Comparison of ENCODE assay signal across 8 cellular contexts in the genomic region with DNA sequence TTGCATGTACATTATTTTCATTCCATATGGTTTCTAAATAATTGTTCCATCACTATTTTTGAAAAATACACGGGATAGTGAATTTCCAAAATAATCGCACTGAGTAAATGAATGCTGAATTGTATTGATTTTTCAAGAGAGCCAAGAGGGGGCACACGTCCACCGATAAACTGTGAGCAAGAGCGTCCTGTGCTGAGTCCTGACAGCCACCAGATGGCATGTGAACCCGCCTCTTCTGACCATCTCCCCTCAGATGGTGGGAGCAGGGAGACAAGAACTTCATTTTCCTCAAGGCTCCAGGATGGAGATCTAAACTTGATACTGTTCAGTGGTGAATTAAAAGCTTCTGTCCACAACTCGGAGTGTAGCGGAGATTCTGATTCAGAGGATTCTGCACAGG. TPM values are rescaled to one million over a fixed set of nuclear protein-coding genes. Genes with fewer than 3 reads are reported as not detected.
DNase-seq lines count a peak whose midpoint lies in the region; ATAC-seq, FAIRE-seq and TF ChIP-seq lines count a peak whose summit lies in the region.

No MANE protein-coding gene starts in this region.

- H3K9me1 ChIP-seq in endothelial cell of umbilical vein (replicated peaks; ENCODE audit: control insufficient read depth, extremely low read depth, insufficient read depth, low read length) = no peaks in the 10 kb centered on the region

- no peak overlapping the region for H3K27ac Mint-ChIP-seq in natural killer cell
- H3K27ac Mint-ChIP-seq in natural killer cell treated with Interleukin-12 subunit alpha and Interleukin-12 subunit beta and Interleukin-15 and Interleukin-18, amount 100 ng/mL, for 72 hours = no peak overlapping the region
- H3K27ac Mint-ChIP-seq in stimulated activated naive B cell treated with anti-CD40 and anti-IgM and Interleukin-4, amounts not matched to agents 10 μg/mL and 1 μg/mL and 100 μg/mL, for 72 hours = no peak overlapping the region

- no peaks in the 10 kb centered on the region for H3K4me1 ChIP-seq in endothelial cell of umbilical vein (ENCODE audit: control insufficient read depth, extremely low read depth, insufficient read depth, low read length)

- no peaks in the 10 kb centered on the region for H3K79me2 ChIP-seq in endothelial cell of umbilical vein (ENCODE audit: control insufficient read depth, insufficient read depth, low read length)

- H2AFZ ChIP-seq in endothelial cell of umbilical vein (ENCODE audit: low read depth, low read length) = no peak overlapping the region

- H3K36me3 Mint-ChIP-seq in natural killer cell = no peaks in the 10 kb centered on the region
- H3K36me3 Mint-ChIP-seq in natural killer cell treated with Interleukin-12 subunit alpha and Interleukin-12 subunit beta and Interleukin-15 and Interleukin-18, amount 100 ng/mL, for 72 hours = peaks cover 6% of the 10 kb centered on the region
- peaks cover 1 to 7% of the 10 kb centered on the region in 2 donors for H3K36me3 Mint-ChIP-seq in stimulated activated naive B cell treated with anti-CD40 and anti-IgM and Interleukin-4, amounts not matched to agents 10 μg/mL and 1 μg/mL and 100 μg/mL, for 72 hours

- no peak overlapping the region for H3K4me2 ChIP-seq in endothelial cell of umbilical vein (ENCODE audit: insufficient read depth, low read length)

- no peak overlapping the region for H3K9ac ChIP-seq in endothelial cell of umbilical vein (replicated peaks; ENCODE audit: extremely low read depth, insufficient read depth, low read length)

- FAIRE-seq in endothelial cell of umbilical vein (lab: Jason Lieb, UNC) = no peak

- CTCF ChIA-PET in endothelial cell of umbilical vein (lab: Charles Lee) = no interaction called here

- no TSS peak for BruUV-seq in endothelial cell of umbilical vein (replicated peaks; lab: Mats Ljungman, UMichigan)

- TF ChIP-seq POLR2A in endothelial cell of umbilical vein (IDR thresholded peaks at IDR 0.05; ENCODE audit: low read depth, low read length) = no peak

- H3K4me3 Mint-ChIP-seq in natural killer cell = no peak overlapping the region
- no peak overlapping the region for H3K4me3 Mint-ChIP-seq in natural killer cell treated with Interleukin-12 subunit alpha and Interleukin-12 subunit beta and Interleukin-15 and Interleukin-18, amount 100 ng/mL, for 72 hours
- no peak overlapping the region for H3K4me3 Mint-ChIP-seq in stimulated activated naive B cell treated with anti-CD40 and anti-IgM and Interleukin-4, amounts not matched to agents 10 μg/mL and 1 μg/mL and 100 μg/mL, for 72 hours

- H3K36me3 ChIP-seq in endothelial cell of umbilical vein (ENCODE audit: control insufficient read depth in 2 of 2, extremely low read depth in 1 of 2, insufficient read depth in 2 of 2, low read length in 2 of 2) = no peaks in the 10 kb centered on the region

- peaks cover 0 to 4% of the 10 kb centered on the region in 2 donors for H3K4me1 Mint-ChIP-seq in natural killer cell
- H3K4me1 Mint-ChIP-seq in natural killer cell treated with Interleukin-12 subunit alpha and Interleukin-12 subunit beta and Interleukin-15 and Interleukin-18, amount 100 ng/mL, for 72 hours (ENCODE audit: low read depth in 2 of 2) = peaks cover 6 to 7% of the 10 kb centered on the region in 2 donors
- peaks cover 0 to 9% of the 10 kb centered on the region in 2 donors for H3K4me1 Mint-ChIP-seq in stimulated activated naive B cell treated with anti-CD40 and anti-IgM and Interleukin-4, amounts not matched to agents 10 μg/mL and 1 μg/mL and 100 μg/mL, for 72 hours

- H3K9me3 Mint-ChIP-seq in natural killer cell = peaks cover 4 to 16% of the 10 kb centered on the region in 2 donors
- peaks cover 16% of the 10 kb centered on the region for H3K9me3 Mint-ChIP-seq in natural killer cell treated with Interleukin-12 subunit alpha and Interleukin-12 subunit beta and Interleukin-15 and Interleukin-18, amount 100 ng/mL, for 72 hours
- peaks cover 16 to 20% of the 10 kb centered on the region in 2 donors for H3K9me3 Mint-ChIP-seq in stimulated activated naive B cell treated with anti-CD40 and anti-IgM and Interleukin-4, amounts not matched to agents 10 μg/mL and 1 μg/mL and 100 μg/mL, for 72 hours

- H3K9me3 ChIP-seq in endothelial cell of umbilical vein (replicated peaks; ENCODE audit: control insufficient read depth, insufficient read depth, low read length) = no peaks in the 10 kb centered on the region

- H4K20me1 ChIP-seq in endothelial cell of umbilical vein (replicated peaks; ENCODE audit: control insufficient read depth, extremely low read depth, insufficient read depth, low read length) = no peaks in the 10 kb centered on the region

- H3K27me3 ChIP-seq in endothelial cell of umbilical vein (ENCODE audit: control insufficient read depth in 2 of 2, insufficient read depth in 2 of 2, low read length in 2 of 2) = no peaks in the 10 kb centered on the region

- TF ChIP-seq CTCF in natural killer cell (IDR thresholded peaks at IDR 0.05) = no peak
- TF ChIP-seq CTCF in endothelial cell of umbilical vein (IDR thresholded peaks at IDR 0.05; ENCODE audit: extremely low read depth in 1 of 2, insufficient read depth in 1 of 2, low read depth in 1 of 2, low read length in 2 of 2) = peak; percentile 24 to 25

- ATAC-seq in natural killer cell (peak in 2 of 3 donors; percentile 52 to 57), SK-N-SH treated with all-trans-retinoic acid at 6 μM for 48 hours (peak; percentile 99), GM21717 (IDR thresholded peaks at IDR 0.05; ENCODE audit: unreplicated experiment) (no peak)
- no peak for ATAC-seq in natural killer cell treated with Interleukin-12 subunit alpha and Interleukin-12 subunit beta and Interleukin-15 and Interleukin-18, amount 100 ng/mL, for 72 hours
- peak; percentile 76 to 79 for ATAC-seq in stimulated activated naive B cell treated with anti-CD40 and anti-IgM and Interleukin-4, amounts not matched to agents 10 μg/mL and 1 μg/mL and 100 μg/mL, for 72 hours (replicated peaks)

- POLR2A ChIA-PET in endothelial cell of umbilical vein (lab: Charles Lee) = no interaction called here

- no peak overlapping the region for H3K27ac ChIP-seq in endothelial cell of umbilical vein (ENCODE audit: insufficient read depth, low read depth, low read length)

- no peak overlapping the region for H3K4me3 ChIP-seq in endothelial cell of umbilical vein (replicated peaks in 1 of 3; ENCODE audit: insufficient read depth in 1 of 3, low read depth in 1 of 3, low read length in 3 of 3)

- no peak for DNase-seq in natural killer cell
- no peak for DNase-seq in natural killer cell treated with Interleukin-12 subunit alpha and Interleukin-12 subunit beta and Interleukin-15 and Interleukin-18, amount 100 ng/mL, for 72 hours (ENCODE audit: low spot score)
- DNase-seq in KG1 (lab: John Stamatoyannopoulos, UW) = peak; percentile 10
- DNase-seq in endothelial cell of umbilical vein (ENCODE audit: low read depth, low spot score) = no peak
- no peak for DNase-seq in stimulated activated naive B cell treated with anti-CD40 and anti-IgM and Interleukin-4, amounts not matched to agents 10 μg/mL and 1 μg/mL and 100 μg/mL, for 72 hours
- no peak for DNase-seq in stimulated activated naive CD4-positive, alpha-beta T cell treated with Interleukin-2 at 50 U/mL for 16 hours (lab: John Stamatoyannopoulos, UW)

- dilution Hi-C loops in endothelial cell of umbilical vein (cut with MboI; ENCODE audit: extremely low pct_ligation_motif_present, low sequenced_read_pairs) = no loop called here

- H3K27me3 Mint-ChIP-seq in natural killer cell (ENCODE audit: low read depth in 2 of 2) = peaks cover 6 to 50% of the 10 kb centered on the region in 2 donors
- H3K27me3 Mint-ChIP-seq in natural killer cell treated with Interleukin-12 subunit alpha and Interleukin-12 subunit beta and Interleukin-15 and Interleukin-18, amount 100 ng/mL, for 72 hours = peaks cover 19 to 26% of the 10 kb centered on the region in 2 donors
- H3K27me3 Mint-ChIP-seq in stimulated activated naive B cell treated with anti-CD40 and anti-IgM and Interleukin-4, amounts not matched to agents 10 μg/mL and 1 μg/mL and 100 μg/mL, for 72 hours = peaks cover 0 to 4% of the 10 kb centered on the region in 2 donors

- intact Hi-C loops in natural killer cell (cut with micrococcal nuclease) = no loop called here
- intact Hi-C loops in endothelial cell of umbilical vein (cut with micrococcal nuclease) = no loop called here

TF ChIP-seq in SK-N-SH treated with all-trans-retinoic acid at 6 μM for 48 hours, 23 proteins besides CTCF, POLR2A, EP300 and RAD21 (continues in another document):
- no peak for TF ChIP-seq ESRRG (CRISPR knock-in tag; IDR thresholded peaks at IDR 0.05)
- no peak for TF ChIP-seq ZC3H10 (CRISPR knock-in tag; IDR thresholded peaks at IDR 0.05)
- no peak for TF ChIP-seq ISL1 (CRISPR knock-in tag; IDR thresholded peaks at IDR 0.05)
- no peak for TF ChIP-seq ZNF565 (CRISPR knock-in tag; conservative IDR thresholded peaks at IDR 0.05; ENCODE audit: low read depth)
- TF ChIP-seq ARNTL (CRISPR knock-in tag; IDR thresholded peaks at IDR 0.05; ENCODE audit: borderline replicate concordance, low read depth) = no peak
- no peak for TF ChIP-seq RARB (CRISPR knock-in tag; IDR thresholded peaks at IDR 0.05)
- TF ChIP-seq ZFP3 (CRISPR knock-in tag; IDR thresholded peaks at IDR 0.05) = no peak

TF ChIP-seq in endothelial cell of umbilical vein, 7 proteins besides CTCF, POLR2A, EP300 and RAD21:
- TF ChIP-seq GATA2 (IDR thresholded peaks at IDR 0.05; ENCODE audit: insufficient read depth, insufficient read length, low read depth, low read length) = no peak

RNA-seq across cellular contexts. Expression of gene IL9R, which starts 30.6 kb away (rescaled TPM):
- total RNA-seq in natural killer cell = 1 to 10 TPM; 1.6 to 3.4 (median 1.9) TPM
- total RNA-seq in natural killer cell treated with Interleukin-12 subunit alpha and Interleukin-12 subunit beta and Interleukin-15 and Interleukin-18, amount 100 ng/mL, for 72 hours = 1 to 10 TPM; 3.4 to 10.0 TPM
- total RNA-seq in endothelial cell of umbilical vein = not detected in 2 replicates
- not detected in 2 replicates for polyA plus RNA-seq in endothelial cell of umbilical vein
- not detected in 2 replicates for polyA plus RNA-seq in endothelial cell of umbilical vein (2011; cell fraction: cytosol; rRNA removed)
- polyA plus RNA-seq in endothelial cell of umbilical vein (2011; cell fraction: nucleus; rRNA removed) = 0.06 TPM in 1 of 2 replicates, not detected in the other
- polyA plus RNA-seq in endothelial cell of umbilical vein (2012) = 0.11 TPM in 1 of 2 replicates, not detected in the other
- not detected in 2 replicates for polyA minus RNA-seq in endothelial cell of umbilical vein
- polyA minus RNA-seq in endothelial cell of umbilical vein (2011; cell fraction: cytosol; rRNA and poly(A)+ RNA removed) = not detected
- not detected in 2 replicates for polyA minus RNA-seq in endothelial cell of umbilical vein (2011; cell fraction: nucleus; rRNA and poly(A)+ RNA removed)

Comparison
In these comparisons a context has a peak if more than half of its experiments do, and no peak if none do; other contexts are left out.
1. ATAC-seq: peak in natural killer cell (2 of 3), SK-N-SH treated with all-trans-retinoic acid at 6 μM for 48 hours (single experiment) and stimulated activated naive B cell treated with anti-CD40 and anti-IgM and Interleukin-4, amounts not matched to agents 10 μg/mL and 1 μg/mL and 100 μg/mL, for 72 hours (2 of 2); none in natural killer cell treated with Interleukin-12 subunit alpha and Interleukin-12 subunit beta and Interleukin-15 and Interleukin-18, amount 100 ng/mL, for 72 hours (0 of 2) and GM21717 (single experiment).